In genomic region chr2:71456617-71457016, GRCh38 we compare ENCODE assay signal across 19 cellular contexts. TPM values are rescaled to one million over a fixed set of nuclear protein-coding genes. Genes with fewer than 3 reads are reported as not detected.
A peak's percentile ranks its signal among the peaks of the same experiment; 100 is the strongest.
DNase-seq lines count a peak whose midpoint lies in the region; ATAC-seq and TF ChIP-seq lines count a peak whose summit lies in the region.
"Had no signal": no experiment of that assay in that cellular context is flagged by ENCODE, and none has a peak within 500 bp of the region (broad histone marks: within the 10 kb centered on the region; RNA-seq: fewer than 3 reads in every experiment).

No MANE protein-coding gene starts in this region.

- peak; percentile 7 for DNase-seq in GM20000 (ENCODE audit: low spot score)
- DNase-seq in WTC11 (ENCODE audit: low spot score) = no peak
- DNase-seq in NCI-H146 (lab: John Stamatoyannopoulos, UW) = no peak
- no peak for DNase-seq in activated CD4-positive, alpha-beta T cell treated with anti-CD3 and anti-CD28 coated beads, Interleukin-2, amount 50 U/mL, for 48 hours
- no peak for DNase-seq in C1 segment of cervical spinal cord (lab: John Stamatoyannopoulos, UW)
- DNase-seq: activated CD8-positive, alpha-beta memory T cell treated with anti-CD3 and anti-CD28 coated beads, Interleukin-2, amount 50 U/mL, for 48 hours; activated naive CD8-positive, alpha-beta T cell treated with anti-CD3 and anti-CD28 coated beads for 36 hours; caudate nucleus; hippocampal formation; left lung; NCI-H2081; NCI-H526; spleen; stimulated activated naive CD8-positive, alpha-beta T cell treated with anti-CD3 and anti-CD28 coated beads, Interleukin-15, amount 100 ng/mL, for 72 hours; T-helper 2 cell had no signal

- no peak for TF ChIP-seq CTCF in GM20000 (IDR thresholded peaks at IDR 0.05; ENCODE audit: extremely low read depth, missing control alignments)
- no peak for TF ChIP-seq CTCF in WTC11 (IDR thresholded peaks at IDR 0.05)

- H3K9me3 Mint-ChIP-seq in WTC11 = no peaks in the 10 kb centered on the region
- H3K9me3 Mint-ChIP-seq: activated naive CD8-positive, alpha-beta T cell treated with anti-CD3 and anti-CD28 coated beads for 36 hours; stimulated activated naive CD8-positive, alpha-beta T cell treated with anti-CD3 and anti-CD28 coated beads, Interleukin-15, amount 100 ng/mL, for 72 hours had no signal

- peak overlapping the region; percentile 38 for H3K4me3 Mint-ChIP-seq in WTC11
- H3K4me3 Mint-ChIP-seq: activated naive CD8-positive, alpha-beta T cell treated with anti-CD3 and anti-CD28 coated beads for 36 hours; stimulated activated naive CD8-positive, alpha-beta T cell treated with anti-CD3 and anti-CD28 coated beads, Interleukin-15, amount 100 ng/mL, for 72 hours had no signal

- H3K36me3 ChIP-seq in iPS-20b (ENCODE audit: insufficient read depth, low read depth, low read length) (no peaks in the 10 kb centered on the region), rectal smooth muscle tissue (ENCODE audit: control insufficient read depth, insufficient read depth, low read length) (no peaks in the 10 kb centered on the region)
- H3K36me3 ChIP-seq: left lung had no signal

- H3K27ac Mint-ChIP-seq in WTC11 = peak overlapping the region; percentile 96
- H3K27ac Mint-ChIP-seq: activated naive CD8-positive, alpha-beta T cell treated with anti-CD3 and anti-CD28 coated beads for 36 hours had no signal

- peak overlapping the region; percentile 82; the same call in 1 of the 2 replicates for H3K9ac ChIP-seq in iPS-20b (ENCODE audit: low read depth, low read length)
- H3K9ac ChIP-seq in rectal smooth muscle tissue (ENCODE audit: low read length) = no peak overlapping the region

- H3K4me3 ChIP-seq in iPS-20b (ENCODE audit: low read length) = peak overlapping the region; percentile 71
- H3K4me3 ChIP-seq in rectal smooth muscle tissue (ENCODE audit: low read length) = no peak overlapping the region

- no peaks in the 10 kb centered on the region for H3K9me3 ChIP-seq in iPS-20b (ENCODE audit: insufficient read depth, low read depth, low read length)
- H3K9me3 ChIP-seq: left lung, spleen had no signal

- peaks cover 3% of the 10 kb centered on the region; the same call in 1 of the 2 replicates for H3K36me3 Mint-ChIP-seq in WTC11

- H3K27me3 ChIP-seq in iPS-20b (ENCODE audit: insufficient read depth, low read length) (peaks cover 41% of the 10 kb centered on the region), rectal smooth muscle tissue (ENCODE audit: control insufficient read depth, insufficient read depth, low read length) (no peaks in the 10 kb centered on the region)

- no peak for ATAC-seq in WTC11
- no peak for ATAC-seq in HG03460 (IDR thresholded peaks at IDR 0.05; ENCODE audit: unreplicated experiment)
- ATAC-seq: left lung; Panc1; stimulated activated naive CD8-positive, alpha-beta T cell treated with anti-CD3 and anti-CD28 coated beads, Interleukin-15, amount 100 ng/mL, for 72 hours had no signal

- H3K4me1 Mint-ChIP-seq in WTC11 = peaks cover 70% of the 10 kb centered on the region

- H3K4me1 ChIP-seq in iPS-20b (ENCODE audit: insufficient read depth, low read length) (peaks cover 39% of the 10 kb centered on the region), rectal smooth muscle tissue (ENCODE audit: control insufficient read depth, insufficient read depth, low read length) (peaks cover 44% of the 10 kb centered on the region)

- peaks cover 58% of the 10 kb centered on the region for H3K27me3 Mint-ChIP-seq in WTC11 (ENCODE audit: low read depth)

- CTCF ChIA-PET in WTC11 (lab: Charles Lee) = interaction anchor here (1.1 to 10.2 kb wide), 7 partner anchors 8 to 302 kb away, joined by 4 to 108 read pairs (median 8); partner anchors contain the start of gene PAIP2B

- POLR2A ChIA-PET in WTC11 (lab: Charles Lee) = no interaction called here

- H3K27ac ChIP-seq in iPS-20b (ENCODE audit: low read length) (peak overlapping the region; percentile 83), rectal smooth muscle tissue (ENCODE audit: low read depth, low read length) (peak overlapping the region; percentile 79)

TF ChIP-seq in WTC11, 78 proteins besides CTCF, POLR2A, EP300 and RAD21:
- TF ChIP-seq NFE2L1 (CRISPR knock-in tag; IDR thresholded peaks at IDR 0.05) = no peak
- no peak for TF ChIP-seq OVOL2 (CRISPR knock-in tag; IDR thresholded peaks at IDR 0.05; ENCODE audit: borderline replicate concordance)
- no peak for TF ChIP-seq JAZF1 (CRISPR knock-in tag; IDR thresholded peaks at IDR 0.05)
- no peak for TF ChIP-seq MXD4 (CRISPR knock-in tag; IDR thresholded peaks at IDR 0.05; ENCODE audit: borderline replicate concordance)
TF ChIP-seq in WTC11: peak in this region for 0.

RNA-seq across cellular contexts. Expression of gene DYSF, which starts 3.3 kb away (rescaled TPM):
- 14.8 to 15.5 TPM (median 15.0 TPM) in 3 replicates for total RNA-seq in WTC11 (2021)
